ENCODE assay signal across 38 cellular contexts in genomic region chr16:8752706-8753105, GRCh38.
"Had no signal": no experiment of that assay in that cellular context is flagged by ENCODE, and none has a peak within 500 bp of the region (broad histone marks: within the 10 kb centered on the region; RNA-seq: fewer than 3 reads in every experiment).

No MANE protein-coding gene starts in this region.

- H3K4me3 ChIP-seq: adrenal gland, breast epithelium, cardiac muscle cell, coronary artery, esophagus muscularis mucosa, gastrocnemius medialis, heart left ventricle had no signal

- H3K9me3 ChIP-seq: adrenal gland, breast epithelium, esophagus muscularis mucosa, gastrocnemius medialis, heart left ventricle had no signal

- H3K4me1 ChIP-seq: adrenal gland, breast epithelium, gastrocnemius medialis had no signal

- H3K27me3 Mint-ChIP-seq: activated B cell treated with CpG ODN at 0.5 μM for 24 hours; activated CD8-positive, alpha-beta memory T cell treated with anti-CD3 and anti-CD28 coated beads, Interleukin-2, amount 10 ng/mL, durations not matched to agents 7 days and 5 days; activated naive CD4-positive, alpha-beta T cell treated with anti-CD3 and anti-CD28 coated beads, Interleukin-2, amount 50 U/mL, for 24 hours; activated naive CD8-positive, alpha-beta T cell treated with anti-CD3 and anti-CD28 coated beads for 36 hours; activated naive CD8-positive, alpha-beta T cell treated with anti-CD3 and anti-CD28 coated beads, Interleukin-2, amount 50 U/mL, for 24 hours; dendritic cell treated with granulocyte-macrophage colony-stimulating factor and Interleukin-4, amounts not matched to agents 40 ng/mL and 50 ng/mL, for 4 days; effector memory CD8-positive, alpha-beta T cell; T-helper 17 cell had no signal

- H3K4me1 Mint-ChIP-seq: activated B cell treated with CpG ODN at 0.5 μM for 24 hours; activated CD8-positive, alpha-beta memory T cell treated with anti-CD3 and anti-CD28 coated beads, Interleukin-2, amount 10 ng/mL, durations not matched to agents 7 days and 5 days; activated naive CD4-positive, alpha-beta T cell treated with anti-CD3 and anti-CD28 coated beads, Interleukin-2, amount 50 U/mL, for 24 hours; activated naive CD8-positive, alpha-beta T cell treated with anti-CD3 and anti-CD28 coated beads for 36 hours; activated naive CD8-positive, alpha-beta T cell treated with anti-CD3 and anti-CD28 coated beads, Interleukin-2, amount 50 U/mL, for 24 hours; T-helper 17 cell had no signal

- H3K36me3 ChIP-seq: breast epithelium, gastrocnemius medialis, WERI-Rb-1 had no signal

- H3K36me3 Mint-ChIP-seq: activated CD8-positive, alpha-beta memory T cell treated with anti-CD3 and anti-CD28 coated beads, Interleukin-2, amount 10 ng/mL, durations not matched to agents 7 days and 5 days had no signal

- H3K27ac ChIP-seq: adrenal gland, breast epithelium, cardiac muscle cell, coronary artery, esophagus muscularis mucosa, foreskin keratinocyte, gastrocnemius medialis, heart left ventricle, WERI-Rb-1 had no signal

- H3K9me3 Mint-ChIP-seq: activated B cell treated with CpG ODN at 0.5 μM for 24 hours; activated naive CD4-positive, alpha-beta T cell treated with anti-CD3 and anti-CD28 coated beads for 36 hours; activated naive CD4-positive, alpha-beta T cell treated with anti-CD3 and anti-CD28 coated beads, Interleukin-2, amount 50 U/mL, for 24 hours; activated naive CD8-positive, alpha-beta T cell treated with anti-CD3 and anti-CD28 coated beads for 36 hours; activated naive CD8-positive, alpha-beta T cell treated with anti-CD3 and anti-CD28 coated beads, Interleukin-2, amount 50 U/mL, for 24 hours; activated T-helper 1 cell treated with anti-CD3 and anti-CD28 coated beads, Interleukin-12 subunit alpha, Interleukin-12 subunit beta, Interleukin-2, Interleukin-4 antibody, amounts not matched to agents 30 ng/mL and 10 ng/mL and 1 ng/mL, durations not matched to agents 14 hours and 24 hours and 36 hours; activated T-helper 2 cell treated with anti-CD3 and anti-CD28 coated beads, Interferon-gamma antibody, Interleukin-2, Interleukin-4, amounts not matched to agents 10 μg/mL and 5 μg/mL and 100 μg/mL, durations not matched to agents 14 hours and 24 hours and 36 hours; effector memory CD8-positive, alpha-beta T cell; T-helper 2 cell treated with Interferon-gamma antibody and Interleukin-4, amounts not matched to agents 5 μg/mL and 100 μg/mL, for 36 hours had no signal

- H3K27me3 ChIP-seq: adrenal gland, breast epithelium, cardiac muscle cell, esophagus muscularis mucosa, foreskin keratinocyte, gastrocnemius medialis, heart left ventricle had no signal

- DNase-seq: activated B cell treated with CpG ODN at 0.5 μM for 24 hours; activated CD4-positive, alpha-beta T cell treated with anti-CD3 and anti-CD28 coated beads for 48 hours; activated CD4-positive, alpha-beta T cell treated with anti-CD3 and anti-CD28 coated beads, Interleukin-2, amount 50 U/mL, for 1 hour; activated CD4-positive, alpha-beta T cell treated with anti-CD3 and anti-CD28 coated beads, Interleukin-2, amount 50 U/mL, for 48 hours; activated CD8-positive, alpha-beta memory T cell treated with anti-CD3 and anti-CD28 coated beads, Interleukin-2, amount 10 ng/mL, durations not matched to agents 7 days and 5 days; activated CD8-positive, alpha-beta memory T cell treated with anti-CD3 and anti-CD28 coated beads, Interleukin-2, amount 50 U/mL, for 4 hours; activated CD8-positive, alpha-beta T cell treated with anti-CD3 and anti-CD28 coated beads, Interleukin-2, amount 10 ng/mL, durations not matched to agents 7 days and 5 days; activated effector memory CD4-positive, alpha-beta T cell treated with anti-CD3 and anti-CD28 coated beads, Interleukin-2, amount 50 U/mL, for 16 hours; activated naive CD4-positive, alpha-beta T cell treated with anti-CD3 and anti-CD28 coated beads for 36 hours; activated naive CD8-positive, alpha-beta T cell treated with anti-CD3 and anti-CD28 coated beads for 36 hours; activated naive CD8-positive, alpha-beta T cell treated with anti-CD3 and anti-CD28 coated beads, Interleukin-2, amount 50 U/mL, for 24 hours; activated T-cell treated with anti-CD3 and anti-CD28 coated beads, Interleukin-2, amount 50 U/mL, for 1 hour; activated T-cell treated with anti-CD3 and anti-CD28 coated beads, Interleukin-2, amount 50 U/mL, for 48 hours; amygdala; central memory CD4-positive, alpha-beta T cell; cerebellar nuclear complex; effector CD4-positive, alpha-beta T cell; effector memory CD8-positive, alpha-beta T cell; erythroblast; gastrocnemius medialis; glutamatergic neuron; heart left ventricle; T-helper 17 cell; T1000; WERI-Rb-1 had no signal

- H3K4me3 Mint-ChIP-seq: activated B cell treated with CpG ODN at 0.5 μM for 24 hours; activated CD8-positive, alpha-beta memory T cell treated with anti-CD3 and anti-CD28 coated beads, Interleukin-2, amount 10 ng/mL, durations not matched to agents 7 days and 5 days; activated CD8-positive, alpha-beta T cell treated with anti-CD3 and anti-CD28 coated beads, Interleukin-2, amount 10 ng/mL, durations not matched to agents 7 days and 5 days; activated naive CD4-positive, alpha-beta T cell treated with anti-CD3 and anti-CD28 coated beads for 36 hours; activated naive CD4-positive, alpha-beta T cell treated with anti-CD3 and anti-CD28 coated beads, Interleukin-2, amount 50 U/mL, for 24 hours; activated naive CD8-positive, alpha-beta T cell treated with anti-CD3 and anti-CD28 coated beads for 36 hours; activated naive CD8-positive, alpha-beta T cell treated with anti-CD3 and anti-CD28 coated beads, Interleukin-2, amount 50 U/mL, for 24 hours; activated T-helper 1 cell treated with anti-CD3 and anti-CD28 coated beads, Interleukin-12 subunit alpha, Interleukin-12 subunit beta, Interleukin-2, Interleukin-4 antibody, amounts not matched to agents 30 ng/mL and 10 ng/mL and 1 ng/mL, durations not matched to agents 14 hours and 24 hours and 36 hours; brain; dendritic cell treated with granulocyte-macrophage colony-stimulating factor and Interleukin-4, amounts not matched to agents 40 ng/mL and 50 ng/mL, for 4 days; effector memory CD8-positive, alpha-beta T cell; T-helper 17 cell; T-helper 2 cell treated with Interferon-gamma antibody and Interleukin-4, amounts not matched to agents 5 μg/mL and 100 μg/mL, for 36 hours had no signal

- H3K27ac Mint-ChIP-seq: activated B cell treated with CpG ODN at 0.5 μM for 24 hours; activated CD8-positive, alpha-beta memory T cell treated with anti-CD3 and anti-CD28 coated beads, Interleukin-2, amount 10 ng/mL, durations not matched to agents 7 days and 5 days; activated CD8-positive, alpha-beta T cell treated with anti-CD3 and anti-CD28 coated beads, Interleukin-2, amount 10 ng/mL, durations not matched to agents 7 days and 5 days; activated naive CD4-positive, alpha-beta T cell treated with anti-CD3 and anti-CD28 coated beads for 36 hours; activated naive CD4-positive, alpha-beta T cell treated with anti-CD3 and anti-CD28 coated beads, Interleukin-2, amount 50 U/mL, for 24 hours; activated naive CD8-positive, alpha-beta T cell treated with anti-CD3 and anti-CD28 coated beads for 36 hours; activated naive CD8-positive, alpha-beta T cell treated with anti-CD3 and anti-CD28 coated beads, Interleukin-2, amount 50 U/mL, for 24 hours; activated T-helper 1 cell treated with anti-CD3 and anti-CD28 coated beads, Interleukin-12 subunit alpha, Interleukin-12 subunit beta, Interleukin-2, Interleukin-4 antibody, amounts not matched to agents 30 ng/mL and 10 ng/mL and 1 ng/mL, durations not matched to agents 14 hours and 24 hours and 36 hours; activated T-helper 2 cell treated with anti-CD3 and anti-CD28 coated beads, Interferon-gamma antibody, Interleukin-2, Interleukin-4, amounts not matched to agents 10 μg/mL and 5 μg/mL and 100 μg/mL, durations not matched to agents 14 hours and 24 hours and 36 hours; dendritic cell treated with granulocyte-macrophage colony-stimulating factor and Interleukin-4, amounts not matched to agents 40 ng/mL and 50 ng/mL, for 4 days; effector memory CD8-positive, alpha-beta T cell; T-helper 17 cell; T-helper 2 cell treated with Interferon-gamma antibody and Interleukin-4, amounts not matched to agents 5 μg/mL and 100 μg/mL, for 36 hours had no signal

- ATAC-seq: activated CD4-positive, CD25-positive, alpha-beta regulatory T cell treated with anti-CD3 and anti-CD28 coated beads, Interleukin-2, amount 50 U/mL, for 24 hours; activated CD8-positive, alpha-beta memory T cell treated with anti-CD3 and anti-CD28 coated beads, Interleukin-2, amount 10 ng/mL, durations not matched to agents 7 days and 5 days; activated CD8-positive, alpha-beta T cell treated with anti-CD3 and anti-CD28 coated beads, Interleukin-2, amount 10 ng/mL, durations not matched to agents 7 days and 5 days; activated naive CD8-positive, alpha-beta T cell treated with anti-CD3 and anti-CD28 coated beads, Interleukin-2, amount 50 U/mL, for 24 hours; effector memory CD8-positive, alpha-beta T cell; gastrocnemius medialis; T-helper 17 cell had no signal
